15 cellular contexts compared by ENCODE assay signal in the genomic region with DNA sequence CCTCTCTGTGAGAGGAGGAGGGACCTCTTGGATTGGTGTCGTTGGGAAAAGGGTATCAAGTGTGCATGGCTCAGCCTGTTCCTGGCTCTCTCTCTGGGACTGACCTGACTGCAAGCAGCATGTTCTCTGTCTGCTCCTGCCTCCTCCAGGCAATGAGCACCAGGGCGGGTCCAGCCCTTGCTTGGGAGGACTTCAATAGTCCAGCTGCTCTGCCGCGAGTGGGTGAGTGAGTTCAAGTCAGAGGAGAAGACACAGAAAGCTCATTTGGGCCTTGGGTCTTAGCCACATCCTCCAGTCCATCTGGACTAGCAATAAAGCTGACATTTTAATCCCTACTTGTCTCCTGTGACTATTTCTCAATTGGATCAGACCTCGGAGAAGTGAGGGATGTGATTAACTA. TPM values are rescaled to one million over a fixed set of nuclear protein-coding genes. Genes with fewer than 3 reads are reported as not detected.
A peak's percentile ranks its signal among the peaks of the same experiment; 100 is the strongest.
DNase-seq lines count a peak whose midpoint lies in the region; ATAC-seq and TF ChIP-seq lines count a peak whose summit lies in the region.
"Had no signal": no experiment of that assay in that cellular context is flagged by ENCODE, and none has a peak within 500 bp of the region (broad histone marks: within the 10 kb centered on the region; RNA-seq: fewer than 3 reads in every experiment).

No MANE protein-coding gene starts in this region.

- 18 to 31% (median 27%) methylated on average over 5 of the region's 5 CpGs for WGBS in psoas muscle, 3 donors

- H4K20me1 ChIP-seq in neural progenitor cell (ENCODE audit: low read depth): no peaks in the 10 kb centered on the region

- intact Hi-C loops in CD14-positive monocyte (cut with micrococcal nuclease): no loop called here
- intact Hi-C loops in psoas muscle (cut with DNase I): no loop called here

- no peaks in the 10 kb centered on the region for H3K4me1 Mint-ChIP-seq in CD14-positive monocyte
- H3K4me1 Mint-ChIP-seq in neural progenitor cell: peaks cover 2% of the 10 kb centered on the region

- no peak overlapping the region for H3K9ac ChIP-seq in neural progenitor cell
- H3K9ac ChIP-seq: parathyroid adenoma had no signal

- H3K9me3 ChIP-seq in psoas muscle: no peaks in the 10 kb centered on the region
- H3K9me3 ChIP-seq in neural progenitor cell (ENCODE audit: low read depth): no peaks in the 10 kb centered on the region

- H3K4me3 Mint-ChIP-seq in CD14-positive monocyte (no peak overlapping the region), neural progenitor cell (no peak overlapping the region)
- H3K4me3 Mint-ChIP-seq: brain had no signal

- H3K27me3 ChIP-seq in foreskin keratinocyte (no peaks in the 10 kb centered on the region), psoas muscle (ENCODE audit: insufficient read depth in 3 of 3, low read length in 2 of 3) (no peaks in the 10 kb centered on the region), neural progenitor cell (no peaks in the 10 kb centered on the region)
- H3K27me3 ChIP-seq: MG63 had no signal

- H3K27me3 Mint-ChIP-seq in CD14-positive monocyte (ENCODE audit: low read depth in 3 of 3) (peaks cover 27 to 58% (median 37%) of the 10 kb centered on the region in 3 donors), neural progenitor cell (ENCODE audit: insufficient read depth, low read depth) (peaks cover 9% of the 10 kb centered on the region)

- H3K4me3 ChIP-seq in psoas muscle (no peak overlapping the region), neural progenitor cell (no peak overlapping the region)
- H3K4me3 ChIP-seq: MG63 had no signal

- H3K9me3 Mint-ChIP-seq in CD14-positive monocyte: peaks cover 5 to 13% (median 10%) of the 10 kb centered on the region in 7 donors
- H3K9me3 Mint-ChIP-seq in neural progenitor cell: peaks cover 8% of the 10 kb centered on the region

- DNase-seq in CD14-positive monocyte (ENCODE audit: low spot score) (peak; percentile 4), NCI-H82 (lab: John Stamatoyannopoulos, UW) (peak; percentile 98), foreskin keratinocyte (no peak), psoas muscle (peak; percentile 65 to 79), NCI-H1105 treated with DMSO at 0.1 percent for 48 hours (lab: John Stamatoyannopoulos, UW) (no peak), ecto neural progenitor cell (ENCODE audit: low spot score) (no peak), neural progenitor cell (ENCODE audit: low spot score) (no peak)
- DNase-seq: activated CD4-positive, alpha-beta T cell treated with anti-CD3 and anti-CD28 coated beads, Interleukin-2, amount 50 U/mL, for 48 hours; effector CD8-positive, alpha-beta T cell; MG63; NCI-H2081 treated with DMSO at 0.1 percent for 48 hours; NCI-H748 treated with DMSO at 0.1 percent for 48 hours; T1000 had no signal

- no peak overlapping the region for H2AFZ ChIP-seq in neural progenitor cell (replicated peaks)
- H2AFZ ChIP-seq: parathyroid adenoma had no signal

- no peaks in the 10 kb centered on the region for H3K36me3 Mint-ChIP-seq in CD14-positive monocyte
- H3K36me3 Mint-ChIP-seq in neural progenitor cell: no peaks in the 10 kb centered on the region

- H3K27ac Mint-ChIP-seq in CD14-positive monocyte (no peak overlapping the region), neural progenitor cell (no peak overlapping the region)

- TF ChIP-seq CTCF in CD14-positive monocyte (IDR thresholded peaks at IDR 0.05) (no peak), foreskin keratinocyte (conservative IDR thresholded peaks at IDR 0.05) (peak; percentile 22), psoas muscle (IDR thresholded peaks at IDR 0.05) (no peak), neural progenitor cell (IDR thresholded peaks at IDR 0.05) (no peak)

- H3K36me3 ChIP-seq in psoas muscle (ENCODE audit: insufficient read depth in 1 of 2, low read depth in 1 of 2) (no peaks in the 10 kb centered on the region), neural progenitor cell (no peaks in the 10 kb centered on the region)
- H3K36me3 ChIP-seq: MG63 had no signal

- H3K4me1 ChIP-seq in foreskin keratinocyte: peaks cover 26% of the 10 kb centered on the region
- H3K4me1 ChIP-seq in psoas muscle: no peaks in the 10 kb centered on the region
- H3K4me1 ChIP-seq in neural progenitor cell: no peaks in the 10 kb centered on the region
- H3K4me1 ChIP-seq: parathyroid adenoma had no signal

- H3K27ac ChIP-seq in foreskin keratinocyte (no peak overlapping the region), psoas muscle (no peak overlapping the region), neural progenitor cell (no peak overlapping the region)
- H3K27ac ChIP-seq: parathyroid adenoma had no signal

- ATAC-seq in foreskin keratinocyte: no peak
- ATAC-seq in psoas muscle: peak; percentile 19 to 65 (median 52)

- H3F3A ChIP-seq in neural progenitor cell (ENCODE audit: low read depth): no peaks in the 10 kb centered on the region

- no peaks in the 10 kb centered on the region for H3K79me2 ChIP-seq in neural progenitor cell (ENCODE audit: low read depth)
- H3K79me2 ChIP-seq: parathyroid adenoma had no signal

- no peak overlapping the region for H3K4me2 ChIP-seq in neural progenitor cell

RNA-seq across cellular contexts. Expression of gene TNS4, which starts 25.2 kb away (rescaled TPM):
- polyA plus RNA-seq in CD14-positive monocyte (not detected), foreskin keratinocyte (271 and 305 TPM in 2 replicates), psoas muscle (under 1 TPM in 1 of 3 donors, not detected in 2; 0.04 TPM)
- total RNA-seq in foreskin keratinocyte (285 and 352 TPM in 2 replicates), psoas muscle (under 1 TPM in 1 of 4 donors, not detected in 3; 0.06 TPM), neural progenitor cell (ENCODE audit: low replicate concordance) (not detected in 2 replicates)

RNA-seq across cellular contexts. Expression of gene CCR7, which starts 38.6 kb away (rescaled TPM):
- polyA plus RNA-seq in CD14-positive monocyte (1 to 10 TPM; 1.2 to 2.1 TPM), foreskin keratinocyte (not detected in 2 replicates), psoas muscle (under 1 TPM in 2 of 3 donors, not detected in 1; 0.08 to 0.09 TPM)
- total RNA-seq in foreskin keratinocyte (not detected in 2 replicates), psoas muscle (under 1 TPM; 0.20 to 0.24 (median 0.21) TPM), neural progenitor cell (ENCODE audit: low replicate concordance) (0.37 TPM in 1 of 2 replicates, not detected in the other)

Comparison
In these comparisons a context has a peak if more than half of its experiments do, and no peak if none do; other contexts are left out.
1. DNase-seq: peak in CD14-positive monocyte (single experiment), NCI-H82 (single experiment) and psoas muscle (2 of 2); none in foreskin keratinocyte (0 of 2), NCI-H1105 treated with DMSO at 0.1 percent for 48 hours (single experiment), ecto neural progenitor cell (single experiment) and neural progenitor cell (single experiment).
2. RNA of gene TNS4, which starts 25.2 kb away (total RNA-seq): 285 to 352 TPM in foreskin keratinocyte; 0.06 TPM in psoas muscle and not detected in neural progenitor cell; every median in the first group is over 100 times any median in the second.